In the genomic region with DNA sequence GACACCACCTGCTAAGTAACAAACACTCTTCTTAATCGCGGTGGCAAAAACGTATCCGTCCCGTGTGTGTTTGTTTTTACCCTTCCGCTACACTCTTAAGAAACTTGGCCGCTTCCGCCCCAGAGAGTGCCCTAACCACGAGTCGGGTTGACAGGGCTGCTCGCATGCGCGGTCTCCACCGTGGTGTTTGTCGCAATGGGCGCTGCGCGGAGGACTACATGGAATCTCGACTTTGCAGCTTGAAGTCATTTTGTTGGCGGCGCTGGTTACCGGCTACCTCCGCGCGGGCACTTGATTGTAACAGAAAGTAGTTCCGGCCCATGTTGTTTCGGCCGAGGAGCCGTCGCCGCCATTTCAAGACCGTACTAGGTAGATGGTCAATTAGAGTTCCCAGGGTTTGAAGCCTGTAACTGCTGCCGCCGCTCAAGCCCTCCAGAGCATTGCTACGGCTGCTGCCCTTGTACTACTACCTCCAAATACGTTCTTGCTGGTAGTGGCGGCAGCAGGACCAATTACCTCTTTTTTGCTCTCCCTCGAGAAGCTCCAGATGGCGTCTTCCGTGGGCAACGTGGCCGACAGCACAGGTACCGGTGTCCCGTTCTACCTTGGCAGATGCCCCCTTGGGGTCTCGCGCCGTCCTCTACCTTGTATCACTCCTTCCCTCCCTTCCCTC, we compare ENCODE assay signal across 1 cellular context.
TF ChIP-seq lines count a peak whose summit lies in the region.

OGT (plus strand) TSS at position 352 of the 673 bp plus-strand sequence; CDS start at position 548, 196 bp downstream.

TF ChIP-seq in HepG2, 621 proteins besides CTCF, POLR2A, EP300 and RAD21 (continued from another document and continues in another):
- TF ChIP-seq ZBTB39 (CRISPR knock-in tag; IDR thresholded peaks at IDR 0.05) (no peak), ISL2 (CRISPR knock-in tag; IDR thresholded peaks at IDR 0.05) (peak; percentile 70), ZNF33A (CRISPR knock-in tag; IDR thresholded peaks at IDR 0.05; ENCODE audit: borderline replicate concordance) (no peak), IKZF4 (CRISPR knock-in tag; IDR thresholded peaks at IDR 0.05; ENCODE audit: borderline replicate concordance, low read depth, not compliant biosample characterization) (no peak), ZNF282 (IDR thresholded peaks at IDR 0.05; ENCODE audit: partially characterized antibody) (no peak), NFKB2 (CRISPR knock-in tag; IDR thresholded peaks at IDR 0.05; ENCODE audit: borderline replicate concordance) (no peak; the same call in 1 of the 2 replicates), ZNF407 (CRISPR knock-in tag; IDR thresholded peaks at IDR 0.05; ENCODE audit: not compliant biosample characterization) (no peak), ISX (CRISPR knock-in tag; conservative IDR thresholded peaks at IDR 0.05) (no peak), TCF7 (IDR thresholded peaks at IDR 0.05; ENCODE audit: low read depth) (no peak), ZBTB42 (CRISPR knock-in tag; IDR thresholded peaks at IDR 0.05) (no peak), ZFY (CRISPR knock-in tag; IDR thresholded peaks at IDR 0.05) (peak; percentile 29; the same call in 1 of the 2 replicates), ARNTL (CRISPR knock-in tag; IDR thresholded peaks at IDR 0.05) (no peak), TSC22D2 (CRISPR knock-in tag; IDR thresholded peaks at IDR 0.05; ENCODE audit: borderline replicate concordance) (peak; percentile 45; the same call in 1 of the 2 replicates), MYNN (CRISPR knock-in tag; IDR thresholded peaks at IDR 0.05; ENCODE audit: low read depth) (no peak), ZNF136 (CRISPR knock-in tag; IDR thresholded peaks at IDR 0.05; ENCODE audit: low read depth) (no peak), HES4 (CRISPR knock-in tag; IDR thresholded peaks at IDR 0.05; ENCODE audit: borderline replicate concordance) (no peak), THYN1 (CRISPR knock-in tag; IDR thresholded peaks at IDR 0.05; ENCODE audit: borderline replicate concordance, low read depth) (no peak), RARG (CRISPR knock-in tag; IDR thresholded peaks at IDR 0.05; ENCODE audit: low read depth) (no peak), ATM (IDR thresholded peaks at IDR 0.05; ENCODE audit: borderline replicate concordance) (no peak), LCORL (IDR thresholded peaks at IDR 0.05) (no peak), LCORL (CRISPR knock-in tag; IDR thresholded peaks at IDR 0.05) (0 out of 2 replicates have a peak, but pooled peaks have one; percentile 19), ZFP36 (IDR thresholded peaks at IDR 0.05; ENCODE audit: borderline replicate concordance, low read depth, low read length, partially characterized antibody) (no peak), MEF2D (CRISPR knock-in tag; IDR thresholded peaks at IDR 0.05) (0 out of 2 replicates have a peak, but pooled peaks have one; percentile 47), DPF2 (CRISPR knock-in tag; IDR thresholded peaks at IDR 0.05; ENCODE audit: borderline replicate concordance, low read depth) (no peak), SATB2 (CRISPR knock-in tag; IDR thresholded peaks at IDR 0.05) (no peak), SMC3 (IDR thresholded peaks at IDR 0.05; ENCODE audit: low read length) (no peak)
- TF ChIP-seq, protein P1, sequence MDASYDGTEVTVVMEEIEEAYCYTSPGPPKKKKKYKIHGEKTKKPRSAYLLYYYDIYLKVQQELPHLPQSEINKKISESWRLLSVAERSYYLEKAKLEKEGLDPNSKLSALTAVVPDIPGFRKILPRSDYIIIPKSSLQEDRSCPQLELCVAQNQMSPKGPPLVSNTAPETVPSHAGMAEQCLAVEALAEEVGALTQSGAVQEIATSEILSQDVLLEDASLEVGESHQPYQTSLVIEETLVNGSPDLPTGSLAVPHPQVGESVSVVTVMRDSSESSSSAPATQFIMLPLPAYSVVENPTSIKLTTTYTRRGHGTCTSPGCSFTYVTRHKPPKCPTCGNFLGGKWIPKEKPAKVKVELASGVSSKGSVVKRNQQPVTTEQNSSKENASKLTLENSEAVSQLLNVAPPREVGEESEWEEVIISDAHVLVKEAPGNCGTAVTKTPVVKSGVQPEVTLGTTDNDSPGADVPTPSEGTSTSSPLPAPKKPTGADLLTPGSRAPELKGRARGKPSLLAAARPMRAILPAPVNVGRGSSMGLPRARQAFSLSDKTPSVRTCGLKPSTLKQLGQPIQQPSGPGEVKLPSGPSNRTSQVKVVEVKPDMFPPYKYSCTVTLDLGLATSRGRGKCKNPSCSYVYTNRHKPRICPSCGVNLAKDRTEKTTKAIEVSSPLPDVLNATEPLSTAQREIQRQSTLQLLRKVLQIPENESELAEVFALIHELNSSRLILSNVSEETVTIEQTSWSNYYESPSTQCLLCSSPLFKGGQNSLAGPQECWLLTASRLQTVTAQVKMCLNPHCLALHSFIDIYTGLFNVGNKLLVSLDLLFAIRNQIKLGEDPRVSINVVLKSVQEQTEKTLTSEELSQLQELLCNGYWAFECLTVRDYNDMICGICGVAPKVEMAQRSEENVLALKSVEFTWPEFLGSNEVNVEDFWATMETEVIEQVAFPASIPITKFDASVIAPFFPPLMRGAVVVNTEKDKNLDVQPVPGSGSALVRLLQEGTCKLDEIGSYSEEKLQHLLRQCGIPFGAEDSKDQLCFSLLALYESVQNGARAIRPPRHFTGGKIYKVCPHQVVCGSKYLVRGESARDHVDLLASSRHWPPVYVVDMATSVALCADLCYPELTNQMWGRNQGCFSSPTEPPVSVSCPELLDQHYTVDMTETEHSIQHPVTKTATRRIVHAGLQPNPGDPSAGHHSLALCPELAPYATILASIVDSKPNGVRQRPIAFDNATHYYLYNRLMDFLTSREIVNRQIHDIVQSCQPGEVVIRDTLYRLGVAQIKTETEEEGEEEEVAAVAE (CRISPR knock-in tag; IDR thresholded peaks at IDR 0.05; ENCODE audit: borderline replicate concordance), result peak; percentile 45; the same call in 1 of the 2 replicates
- TF ChIP-seq, protein P2, sequence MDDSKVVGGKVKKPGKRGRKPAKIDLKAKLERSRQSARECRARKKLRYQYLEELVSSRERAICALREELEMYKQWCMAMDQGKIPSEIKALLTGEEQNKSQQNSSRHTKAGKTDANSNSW (CRISPR knock-in tag; IDR thresholded peaks at IDR 0.05; ENCODE audit: borderline replicate concordance), result no peak
- TF ChIP-seq, protein P3, sequence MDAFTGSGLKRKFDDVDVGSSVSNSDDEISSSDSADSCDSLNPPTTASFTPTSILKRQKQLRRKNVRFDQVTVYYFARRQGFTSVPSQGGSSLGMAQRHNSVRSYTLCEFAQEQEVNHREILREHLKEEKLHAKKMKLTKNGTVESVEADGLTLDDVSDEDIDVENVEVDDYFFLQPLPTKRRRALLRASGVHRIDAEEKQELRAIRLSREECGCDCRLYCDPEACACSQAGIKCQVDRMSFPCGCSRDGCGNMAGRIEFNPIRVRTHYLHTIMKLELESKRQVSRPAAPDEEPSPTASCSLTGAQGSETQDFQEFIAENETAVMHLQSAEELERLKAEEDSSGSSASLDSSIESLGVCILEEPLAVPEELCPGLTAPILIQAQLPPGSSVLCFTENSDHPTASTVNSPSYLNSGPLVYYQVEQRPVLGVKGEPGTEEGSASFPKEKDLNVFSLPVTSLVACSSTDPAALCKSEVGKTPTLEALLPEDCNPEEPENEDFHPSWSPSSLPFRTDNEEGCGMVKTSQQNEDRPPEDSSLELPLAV (CRISPR knock-in tag; conservative IDR thresholded peaks at IDR 0.05; ENCODE audit: low read depth), result no peak
- TF ChIP-seq, protein P4, sequence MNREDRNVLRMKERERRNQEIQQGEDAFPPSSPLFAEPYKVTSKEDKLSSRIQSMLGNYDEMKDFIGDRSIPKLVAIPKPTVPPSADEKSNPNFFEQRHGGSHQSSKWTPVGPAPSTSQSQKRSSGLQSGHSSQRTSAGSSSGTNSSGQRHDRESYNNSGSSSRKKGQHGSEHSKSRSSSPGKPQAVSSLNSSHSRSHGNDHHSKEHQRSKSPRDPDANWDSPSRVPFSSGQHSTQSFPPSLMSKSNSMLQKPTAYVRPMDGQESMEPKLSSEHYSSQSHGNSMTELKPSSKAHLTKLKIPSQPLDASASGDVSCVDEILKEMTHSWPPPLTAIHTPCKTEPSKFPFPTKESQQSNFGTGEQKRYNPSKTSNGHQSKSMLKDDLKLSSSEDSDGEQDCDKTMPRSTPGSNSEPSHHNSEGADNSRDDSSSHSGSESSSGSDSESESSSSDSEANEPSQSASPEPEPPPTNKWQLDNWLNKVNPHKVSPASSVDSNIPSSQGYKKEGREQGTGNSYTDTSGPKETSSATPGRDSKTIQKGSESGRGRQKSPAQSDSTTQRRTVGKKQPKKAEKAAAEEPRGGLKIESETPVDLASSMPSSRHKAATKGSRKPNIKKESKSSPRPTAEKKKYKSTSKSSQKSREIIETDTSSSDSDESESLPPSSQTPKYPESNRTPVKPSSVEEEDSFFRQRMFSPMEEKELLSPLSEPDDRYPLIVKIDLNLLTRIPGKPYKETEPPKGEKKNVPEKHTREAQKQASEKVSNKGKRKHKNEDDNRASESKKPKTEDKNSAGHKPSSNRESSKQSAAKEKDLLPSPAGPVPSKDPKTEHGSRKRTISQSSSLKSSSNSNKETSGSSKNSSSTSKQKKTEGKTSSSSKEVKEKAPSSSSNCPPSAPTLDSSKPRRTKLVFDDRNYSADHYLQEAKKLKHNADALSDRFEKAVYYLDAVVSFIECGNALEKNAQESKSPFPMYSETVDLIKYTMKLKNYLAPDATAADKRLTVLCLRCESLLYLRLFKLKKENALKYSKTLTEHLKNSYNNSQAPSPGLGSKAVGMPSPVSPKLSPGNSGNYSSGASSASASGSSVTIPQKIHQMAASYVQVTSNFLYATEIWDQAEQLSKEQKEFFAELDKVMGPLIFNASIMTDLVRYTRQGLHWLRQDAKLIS (CRISPR knock-in tag; IDR thresholded peaks at IDR 0.05), result no peak
